22 cellular contexts compared by ENCODE assay signal in the genomic region with DNA sequence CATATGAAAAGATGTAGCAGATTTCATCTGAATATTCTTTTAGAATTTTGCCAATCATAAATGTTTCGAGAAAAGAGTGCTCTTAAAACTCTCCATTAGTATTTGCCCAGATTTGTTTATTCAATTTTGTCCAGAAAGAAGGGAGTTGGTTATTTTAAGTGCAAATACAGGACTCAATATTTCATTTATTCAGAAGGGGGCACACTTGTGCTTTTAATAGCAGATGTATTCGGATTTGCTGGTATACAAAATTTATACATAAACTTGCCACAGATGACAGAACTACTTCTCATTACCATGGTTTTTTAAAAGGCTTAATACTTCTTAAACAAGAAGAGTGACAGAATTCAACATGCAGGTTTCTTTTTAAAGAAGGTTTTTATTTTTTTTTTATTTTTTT.
DNase-seq lines count a peak whose midpoint lies in the region; ATAC-seq, FAIRE-seq and TF ChIP-seq lines count a peak whose summit lies in the region.
"Had no signal": no experiment of that assay in that cellular context is flagged by ENCODE, and none has a peak within 500 bp of the region (broad histone marks: within the 10 kb centered on the region; RNA-seq: fewer than 3 reads in every experiment).

No MANE protein-coding gene starts in this region.

- no peaks in the 10 kb centered on the region for H3K4me1 Mint-ChIP-seq in GM23338
- H3K4me1 Mint-ChIP-seq: activated T-helper 17 cell treated with anti-CD3 and anti-CD28 coated beads, Interleukin-2, amount 50 U/mL, for 72 hours; CD4-positive, alpha-beta memory T cell; mesothelial cell of epicardium; nephron progenitor cell had no signal

- no peaks in the 10 kb centered on the region for H4K20me1 ChIP-seq in GM23338 (replicated peaks; ENCODE audit: insufficient read depth)

- DNase-seq in right lobe of liver (no peak), astrocyte of the hippocampus (ENCODE audit: low read depth, low spot score) (peak; percentile 47), Ammon's horn (ENCODE audit: low spot score) (no peak), germinal center (ENCODE audit: low spot score) (no peak), GM23338 (ENCODE audit: low spot score) (no peak)
- DNase-seq in activated T-cell treated with anti-CD3 and anti-CD28 coated beads, Interleukin-2, amount 50 U/mL, for 48 hours = no peak
- DNase-seq: activated CD4-positive, CD25-positive, alpha-beta regulatory T cell treated with anti-CD3 and anti-CD28 coated beads, Interleukin-2, amount 50 U/mL, for 72 hours; CD4-positive, alpha-beta memory T cell; central memory CD4-positive, alpha-beta T cell; DMS79; effector memory CD4-positive, alpha-beta T cell; MM.1S; NCI-H187 treated with DMSO at 0.1 percent for 48 hours; NCI-H510A treated with DMSO at 0.1 percent for 48 hours; nephron progenitor cell; SIG-M5; T-helper 9 cell had no signal

- H2AFZ ChIP-seq in GM23338 = no peak overlapping the region

- no peak overlapping the region for H3K9ac ChIP-seq in liver (ENCODE audit: low read depth in 1 of 2, low read length in 2 of 2)

- no peak for TF ChIP-seq POLR2A in right lobe of liver (IDR thresholded peaks at IDR 0.05)

- FAIRE-seq in islet of Langerhans (lab: Jason Lieb, UNC) = peak; percentile 95
- FAIRE-seq: HepG2 had no signal

- H3K4me3 ChIP-seq in liver (ENCODE audit: low read depth in 1 of 3, low read length in 3 of 3) (no peak overlapping the region), right lobe of liver (no peak overlapping the region), GM23338 (no peak overlapping the region)

- no peaks in the 10 kb centered on the region; the same call in 2 of the 3 replicates for H3K36me3 Mint-ChIP-seq in GM23338 (ENCODE audit: low read depth)
- H3K36me3 Mint-ChIP-seq: CD4-positive, alpha-beta memory T cell; mesothelial cell of epicardium had no signal

- no peak overlapping the region for H3K4me3 Mint-ChIP-seq in GM23338
- H3K4me3 Mint-ChIP-seq: activated T-helper 17 cell treated with anti-CD3 and anti-CD28 coated beads, Interleukin-2, amount 50 U/mL, for 72 hours; CD4-positive, alpha-beta memory T cell; mesothelial cell of epicardium; nephron progenitor cell had no signal

- ATAC-seq in right lobe of liver (no peak), GM23338 (no peak)
- ATAC-seq: activated T-helper 17 cell treated with anti-CD3 and anti-CD28 coated beads, Interleukin-2, amount 50 U/mL, for 72 hours; HepG2 had no signal

- peaks cover 71% of the 10 kb centered on the region for H3K9me3 Mint-ChIP-seq in GM23338
- H3K9me3 Mint-ChIP-seq: nephron progenitor cell had no signal

- H3K27ac Mint-ChIP-seq in GM23338 = no peak overlapping the region
- H3K27ac Mint-ChIP-seq: activated T-helper 17 cell treated with anti-CD3 and anti-CD28 coated beads, Interleukin-2, amount 50 U/mL, for 72 hours; CD4-positive, alpha-beta memory T cell; mesothelial cell of epicardium; nephron progenitor cell had no signal

- H3K27ac ChIP-seq in liver (ENCODE audit: low read depth in 1 of 2, low read length in 2 of 2) = no peak overlapping the region
- H3K27ac ChIP-seq in right lobe of liver = no peak overlapping the region
- no peak overlapping the region for H3K27ac ChIP-seq in GM23338 (ENCODE audit: low read depth)

- no peaks in the 10 kb centered on the region for H3K9me2 ChIP-seq in GM23338 (ENCODE audit: insufficient read depth)

- H3K27me3 ChIP-seq in liver (ENCODE audit: control insufficient read depth in 4 of 4, insufficient read depth in 4 of 4, low read length in 3 of 4) (peaks cover 0 to 3% (median 0%) of the 10 kb centered on the region in 4 donors), right lobe of liver (no peaks in the 10 kb centered on the region), GM23338 (ENCODE audit: insufficient read depth) (no peaks in the 10 kb centered on the region)

- TF ChIP-seq RAD21 in liver (IDR thresholded peaks at IDR 0.05) = peak; percentile 41 to 45

- H3K79me2 ChIP-seq in GM23338 (replicated peaks; ENCODE audit: insufficient read depth) = no peaks in the 10 kb centered on the region

- H3K4me2 ChIP-seq in GM23338 = no peak overlapping the region

- no peaks in the 10 kb centered on the region for H3K4me1 ChIP-seq in liver (ENCODE audit: control insufficient read depth in 4 of 4, insufficient read depth in 4 of 4, low read length in 3 of 4)
- no peaks in the 10 kb centered on the region for H3K4me1 ChIP-seq in right lobe of liver
- H3K4me1 ChIP-seq in GM23338 (ENCODE audit: insufficient read depth) = no peaks in the 10 kb centered on the region

- H3K36me3 ChIP-seq in liver (ENCODE audit: control insufficient read depth in 4 of 4, insufficient read depth in 3 of 4, low read depth in 1 of 4, low read length in 3 of 4) (no peaks in the 10 kb centered on the region), right lobe of liver (no peaks in the 10 kb centered on the region), GM23338 (ENCODE audit: insufficient read depth) (peaks cover 18% of the 10 kb centered on the region)

- intact Hi-C loops in right lobe of liver (cut with DNase I) = no loop called here

- TF ChIP-seq CTCF in liver (IDR thresholded peaks at IDR 0.05; ENCODE audit: low read depth, low read length, missing input control) (peak; percentile 23), right lobe of liver (IDR thresholded peaks at IDR 0.05) (peak in 2 of 4 donors; percentile 11 to 12), GM23338 (conservative IDR thresholded peaks at IDR 0.05; ENCODE audit: low read depth in 2 of 2) (no peak)

- H3F3A ChIP-seq in GM23338 (replicated peaks; ENCODE audit: low read depth) = no peaks in the 10 kb centered on the region

- H3K27me3 Mint-ChIP-seq in GM23338 (ENCODE audit: insufficient read depth, low read depth, poor library complexity) = peaks cover 2% of the 10 kb centered on the region
- H3K27me3 Mint-ChIP-seq: activated T-helper 17 cell treated with anti-CD3 and anti-CD28 coated beads, Interleukin-2, amount 50 U/mL, for 72 hours; CD4-positive, alpha-beta memory T cell had no signal

- WGBS in liver = 40% methylated on average over 2 of the region's 2 CpGs
- 22% methylated on average over 2 of the region's 2 CpGs for WGBS in right lobe of liver (ENCODE audit: insufficient coverage, low coverage, low lambda C conversion rate, missing lambda C conversion rate)

- no peaks in the 10 kb centered on the region for H3K9me3 ChIP-seq in liver (ENCODE audit: control insufficient read depth in 4 of 4, low read length in 3 of 4)
- no peaks in the 10 kb centered on the region for H3K9me3 ChIP-seq in right lobe of liver

TF ChIP-seq in liver, 16 proteins besides CTCF, POLR2A, EP300 and RAD21:
- no peak for TF ChIP-seq YY1 (IDR thresholded peaks at IDR 0.05)
- TF ChIP-seq FOXA1 (IDR thresholded peaks at IDR 0.05) = no peak

TF ChIP-seq in GM23338, 12 proteins besides CTCF, POLR2A, EP300 and RAD21 (continues in another document):
- TF ChIP-seq, protein P1, sequence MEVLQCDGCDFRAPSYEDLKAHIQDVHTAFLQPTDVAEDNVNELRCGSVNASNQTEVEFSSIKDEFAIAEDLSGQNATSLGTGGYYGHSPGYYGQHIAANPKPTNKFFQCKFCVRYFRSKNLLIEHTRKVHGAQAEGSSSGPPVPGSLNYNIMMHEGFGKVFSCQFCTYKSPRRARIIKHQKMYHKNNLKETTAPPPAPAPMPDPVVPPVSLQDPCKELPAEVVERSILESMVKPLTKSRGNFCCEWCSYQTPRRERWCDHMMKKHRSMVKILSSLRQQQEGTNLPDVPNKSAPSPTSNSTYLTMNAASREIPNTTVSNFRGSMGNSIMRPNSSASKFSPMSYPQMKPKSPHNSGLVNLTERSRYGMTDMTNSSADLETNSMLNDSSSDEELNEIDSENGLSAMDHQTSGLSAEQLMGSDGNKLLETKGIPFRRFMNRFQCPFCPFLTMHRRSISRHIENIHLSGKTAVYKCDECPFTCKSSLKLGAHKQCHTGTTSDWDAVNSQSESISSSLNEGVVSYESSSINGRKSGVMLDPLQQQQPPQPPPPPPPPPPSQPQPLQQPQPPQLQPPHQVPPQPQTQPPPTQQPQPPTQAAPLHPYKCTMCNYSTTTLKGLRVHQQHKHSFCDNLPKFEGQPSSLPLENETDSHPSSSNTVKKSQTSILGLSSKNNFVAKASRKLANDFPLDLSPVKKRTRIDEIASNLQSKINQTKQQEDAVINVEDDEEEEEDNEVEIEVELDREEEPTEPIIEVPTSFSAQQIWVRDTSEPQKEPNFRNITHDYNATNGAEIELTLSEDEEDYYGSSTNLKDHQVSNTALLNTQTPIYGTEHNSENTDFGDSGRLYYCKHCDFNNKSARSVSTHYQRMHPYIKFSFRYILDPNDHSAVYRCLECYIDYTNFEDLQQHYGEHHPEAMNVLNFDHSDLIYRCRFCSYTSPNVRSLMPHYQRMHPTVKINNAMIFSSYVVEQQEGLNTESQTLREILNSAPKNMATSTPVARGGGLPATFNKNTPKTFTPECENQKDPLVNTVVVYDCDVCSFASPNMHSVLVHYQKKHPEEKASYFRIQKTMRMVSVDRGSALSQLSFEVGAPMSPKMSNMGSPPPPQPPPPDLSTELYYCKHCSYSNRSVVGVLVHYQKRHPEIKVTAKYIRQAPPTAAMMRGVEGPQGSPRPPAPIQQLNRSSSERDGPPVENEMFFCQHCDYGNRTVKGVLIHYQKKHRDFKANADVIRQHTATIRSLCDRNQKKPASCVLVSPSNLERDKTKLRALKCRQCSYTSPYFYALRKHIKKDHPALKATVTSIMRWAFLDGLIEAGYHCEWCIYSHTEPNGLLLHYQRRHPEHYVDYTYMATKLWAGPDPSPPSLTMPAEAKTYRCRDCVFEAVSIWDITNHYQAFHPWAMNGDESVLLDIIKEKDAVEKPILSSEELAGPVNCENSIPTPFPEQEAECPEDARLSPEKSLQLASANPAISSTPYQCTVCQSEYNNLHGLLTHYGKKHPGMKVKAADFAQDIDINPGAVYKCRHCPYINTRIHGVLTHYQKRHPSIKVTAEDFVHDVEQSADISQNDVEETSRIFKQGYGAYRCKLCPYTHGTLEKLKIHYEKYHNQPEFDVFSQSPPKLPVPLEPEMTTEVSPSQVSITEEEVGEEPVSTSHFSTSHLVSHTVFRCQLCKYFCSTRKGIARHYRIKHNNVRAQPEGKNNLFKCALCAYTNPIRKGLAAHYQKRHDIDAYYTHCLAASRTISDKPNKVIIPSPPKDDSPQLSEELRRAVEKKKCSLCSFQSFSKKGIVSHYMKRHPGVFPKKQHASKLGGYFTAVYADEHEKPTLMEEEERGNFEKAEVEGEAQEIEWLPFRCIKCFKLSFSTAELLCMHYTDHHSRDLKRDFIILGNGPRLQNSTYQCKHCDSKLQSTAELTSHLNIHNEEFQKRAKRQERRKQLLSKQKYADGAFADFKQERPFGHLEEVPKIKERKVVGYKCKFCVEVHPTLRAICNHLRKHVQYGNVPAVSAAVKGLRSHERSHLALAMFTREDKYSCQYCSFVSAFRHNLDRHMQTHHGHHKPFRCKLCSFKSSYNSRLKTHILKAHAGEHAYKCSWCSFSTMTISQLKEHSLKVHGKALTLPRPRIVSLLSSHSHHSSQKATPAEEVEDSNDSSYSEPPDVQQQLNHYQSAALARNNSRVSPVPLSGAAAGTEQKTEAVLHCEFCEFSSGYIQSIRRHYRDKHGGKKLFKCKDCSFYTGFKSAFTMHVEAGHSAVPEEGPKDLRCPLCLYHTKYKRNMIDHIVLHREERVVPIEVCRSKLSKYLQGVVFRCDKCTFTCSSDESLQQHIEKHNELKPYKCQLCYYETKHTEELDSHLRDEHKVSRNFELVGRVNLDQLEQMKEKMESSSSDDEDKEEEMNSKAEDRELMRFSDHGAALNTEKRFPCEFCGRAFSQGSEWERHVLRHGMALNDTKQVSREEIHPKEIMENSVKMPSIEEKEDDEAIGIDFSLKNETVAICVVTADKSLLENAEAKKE (CRISPR knock-in tag; IDR thresholded peaks at IDR 0.05) = no peak
